Comparison of ENCODE assay signal across 21 cellular contexts in the genomic region with DNA sequence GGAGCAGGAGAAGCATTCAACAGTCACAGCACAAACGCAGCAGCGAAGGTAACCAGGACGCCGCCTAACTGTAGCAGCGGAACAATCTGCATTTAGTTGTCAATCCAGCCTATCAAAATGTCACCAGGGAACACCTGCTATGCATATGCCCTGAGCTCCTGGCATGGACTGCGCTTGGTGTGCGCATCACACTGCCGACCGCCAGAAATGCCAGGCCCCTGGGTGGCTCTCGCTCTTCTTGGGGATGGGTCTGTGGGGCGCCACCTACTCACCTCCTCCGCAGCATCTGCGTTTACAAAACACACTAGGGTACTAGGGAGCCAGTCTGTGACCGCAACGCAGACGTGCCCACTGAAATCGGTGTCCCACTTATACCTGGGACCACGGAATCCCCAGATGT. TPM values are rescaled to one million over a fixed set of nuclear protein-coding genes. Genes with fewer than 3 reads are reported as not detected.
A peak's percentile ranks its signal among the peaks of the same experiment; 100 is the strongest.
DNase-seq lines count a peak whose midpoint lies in the region; FAIRE-seq and TF ChIP-seq lines count a peak whose summit lies in the region.
"Had no signal": no experiment of that assay in that cellular context is flagged by ENCODE, and none has a peak within 500 bp of the region (broad histone marks: within the 10 kb centered on the region; RNA-seq: fewer than 3 reads in every experiment).

No MANE protein-coding gene starts in this region.

- no peak overlapping the region for H3K9ac ChIP-seq in H1 (replicated peaks in 1 of 4; ENCODE audit: extremely low read depth in 1 of 4, low read depth in 3 of 4, low read length in 3 of 4)
- H3K9ac ChIP-seq: KMS-11 had no signal

- H3K4me2 ChIP-seq in H1 (ENCODE audit: insufficient read depth in 1 of 2, low read depth in 2 of 2, low read length in 2 of 2), result no peak overlapping the region
- H3K4me2 ChIP-seq: KMS-11, PC-9 had no signal

- no peak overlapping the region for H2BK20ac ChIP-seq in H1 (ENCODE audit: low read length)

- peak overlapping the region; percentile 22 for H3K56ac ChIP-seq in H1 (replicated peaks; ENCODE audit: insufficient read length, low read depth, low read length)

- no peaks in the 10 kb centered on the region for H3K27me3 Mint-ChIP-seq in nephron (ENCODE audit: low read depth)
- no peaks in the 10 kb centered on the region for H3K27me3 Mint-ChIP-seq in type B pancreatic cell
- H3K27me3 Mint-ChIP-seq: B cell; CD4-positive, CD25-positive, alpha-beta regulatory T cell had no signal

- TF ChIP-seq CTCF in H1 (IDR thresholded peaks at IDR 0.05; ENCODE audit: control extremely low read depth in 1 of 3, insufficient read depth in 1 of 3, low read depth in 1 of 3, low read length in 3 of 3) (no peak), nephron (IDR thresholded peaks at IDR 0.05; ENCODE audit: unreplicated experiment in 3 of 3) (no peak), type B pancreatic cell (conservative IDR thresholded peaks at IDR 0.05) (no peak), A673 (conservative IDR thresholded peaks at IDR 0.05; ENCODE audit: low read depth, low read length) (no peak)

- H3K36me3 Mint-ChIP-seq in nephron (ENCODE audit: low read depth) (peaks cover 56% of the 10 kb centered on the region), type B pancreatic cell (peaks cover 35% of the 10 kb centered on the region)
- H3K36me3 Mint-ChIP-seq: CD4-positive, CD25-positive, alpha-beta regulatory T cell had no signal

- H3K23ac ChIP-seq in H1 (ENCODE audit: insufficient read length), result no peak overlapping the region

- H2BK15ac ChIP-seq in H1 (ENCODE audit: low read length), result no peak overlapping the region

- no TSS peak for BruUV-seq in A673 (replicated peaks; lab: Mats Ljungman, UMichigan)

- H4K5ac ChIP-seq in H1 (ENCODE audit: insufficient read length, low read depth, low read length), result no peak overlapping the region

- no peak overlapping the region for H2BK5ac ChIP-seq in H1 (ENCODE audit: low read depth, low read length)

- H3K4ac ChIP-seq in H1 (replicated peaks; ENCODE audit: insufficient read length, low read depth, low read length), result no peak overlapping the region

- H3K18ac ChIP-seq in H1 (ENCODE audit: extremely low read depth, low read length), result no peak overlapping the region

- no peak for TF ChIP-seq RAD21 in H1 (IDR thresholded peaks at IDR 0.05 in 1 of 2, conservative IDR thresholded peaks at IDR 0.05 in 1 of 2; ENCODE audit: low read depth in 2 of 2, low read length in 2 of 2)

- no peak overlapping the region for H2AK5ac ChIP-seq in H1 (ENCODE audit: low read depth, low read length)

- no peak overlapping the region for H3K14ac ChIP-seq in H1 (ENCODE audit: insufficient read length)

- H3K9me3 ChIP-seq in H1 (ENCODE audit: insufficient read depth in 2 of 2, low read depth in 1 of 2, low read length in 1 of 2) (no peaks in the 10 kb centered on the region), A673 (ENCODE audit: low read depth, low read length, poor library complexity, severe bottlenecking) (no peaks in the 10 kb centered on the region)
- H3K9me3 ChIP-seq: Caco-2, HAP-1 had no signal

- H3K79me2 ChIP-seq in H1 (ENCODE audit: control insufficient read depth in 1 of 2, insufficient read depth in 2 of 2, low read length in 2 of 2), result peaks cover 0 to 4% of the 10 kb centered on the region in 2 experiments; a peak in 1 of 4 replicates

- WGBS in H1 (ENCODE audit: extremely low coverage in 1 of 2, insufficient coverage in 1 of 2, insufficient read length in 1 of 2, insufficient replicate concordance in 2 of 2, low coverage in 1 of 2, low lambda C conversion rate in 2 of 2, missing lambda C conversion rate in 1 of 2), 2 experiments, result 85% methylated on average over 18 of the region's 18 CpGs; no CpG with 5 or more reads in 1 of the 2 experiments

- H3K4me3 ChIP-seq in H1 (ENCODE audit: extremely low read depth in 1 of 4, insufficient read depth in 2 of 4, low read depth in 3 of 4, low read length in 4 of 4) (no peak overlapping the region), A673 (ENCODE audit: low read depth, low read length, poor library complexity, severe bottlenecking) (no peak overlapping the region)
- H3K4me3 ChIP-seq: HAP-1, PC-9 had no signal

- peaks cover 54% of the 10 kb centered on the region for H3K4me1 Mint-ChIP-seq in nephron
- peaks cover 21% of the 10 kb centered on the region for H3K4me1 Mint-ChIP-seq in type B pancreatic cell (ENCODE audit: unreplicated experiment)

- no peak for TF ChIP-seq EP300 in H1 (IDR thresholded peaks at IDR 0.05; ENCODE audit: borderline replicate concordance in 1 of 2, low read depth in 2 of 2, low read length in 2 of 2)

- H3K27ac Mint-ChIP-seq in nephron (peak overlapping the region in 2 of 3 experiments; percentile 19 to 60), type B pancreatic cell (no peak overlapping the region)
- H3K27ac Mint-ChIP-seq: B cell; CD4-positive, CD25-positive, alpha-beta regulatory T cell had no signal

- peaks cover 0 to 5% (median under 1%) of the 10 kb centered on the region in 4 experiments; a peak in 1 of 8 replicates for H3K36me3 ChIP-seq in H1 (ENCODE audit: control insufficient read depth in 2 of 4, insufficient read depth in 4 of 4, low read length in 3 of 4)
- H3K36me3 ChIP-seq in A673 (ENCODE audit: insufficient read depth, low read length, poor library complexity, severe bottlenecking), result peaks cover 4% of the 10 kb centered on the region
- H3K36me3 ChIP-seq: HAP-1 had no signal

- H2BK12ac ChIP-seq in H1 (ENCODE audit: low read depth, low read length), result no peak overlapping the region

- peaks cover 0 to 15% of the 10 kb centered on the region in 2 experiments for H4K20me1 ChIP-seq in H1 (replicated peaks in 1 of 2; ENCODE audit: control insufficient read depth in 1 of 2, insufficient read depth in 2 of 2, low read length in 2 of 2)

- FAIRE-seq in H1 (lab: Jason Lieb, UNC), result no peak
- FAIRE-seq: G401.6 had no signal

- H3K23me2 ChIP-seq in H1 (ENCODE audit: low read depth, low read length), result no peaks in the 10 kb centered on the region

- CTCF ChIA-PET in H1 (lab: Charles Lee; ENCODE audit: partially characterized antibody) (interaction anchor here (0.7 to 4.4 kb wide), 7 partner anchors 9 to 229 kb away, joined by 3 to 25 read pairs (median 3); no protein-coding TSS in a partner anchor), A673 (lab: Charles Lee) (no interaction called here)

- DNase-seq in activated T-cell treated with anti-CD3 and anti-CD28 coated beads, Interleukin-2, amount 50 U/mL, for 48 hours, result peak; percentile 9 to 10
- no peak for DNase-seq in activated T-cell treated with anti-CD3 and anti-CD28 coated beads, Interleukin-2, amount 50 U/mL, for 1 hour
- DNase-seq in H1 (ENCODE audit: low read depth in 1 of 2, low spot score in 2 of 2), result no peak
- peak; percentile 45 for DNase-seq in type B pancreatic cell (ENCODE audit: extremely low spot score, unreplicated experiment)
- DNase-seq in NCI-H128 (lab: John Stamatoyannopoulos, UW; ENCODE audit: unreplicated experiment), result no peak
- no peak for DNase-seq in A673 (ENCODE audit: low spot score)
- DNase-seq in NK-92 (lab: John Stamatoyannopoulos, UW; ENCODE audit: unreplicated experiment), result no peak
- DNase-seq: 8988T; Caco-2; CD4-positive, CD25-positive, alpha-beta regulatory T cell; MV-4-11; NCI-H1417; NCI-H187 treated with DMSO at 0.1 percent for 48 hours; NCI-H226; PC-9 had no signal

- no peaks in the 10 kb centered on the region for H3K27me3 ChIP-seq in H1 (replicated peaks in 1 of 4; ENCODE audit: control insufficient read depth in 3 of 4, extremely low read depth in 1 of 4, insufficient read depth in 3 of 4, low read length in 3 of 4)
- no peaks in the 10 kb centered on the region for H3K27me3 ChIP-seq in A673 (replicated peaks; ENCODE audit: insufficient read depth, low read depth, low read length, poor library complexity)

- TF ChIP-seq POLR2A in H1 (IDR thresholded peaks at IDR 0.05; ENCODE audit: control extremely low read depth in 1 of 2, low read depth in 2 of 2, low read length in 2 of 2), result no peak

- intact Hi-C loops in A673 (cut with micrococcal nuclease; ENCODE audit: unreplicated experiment), result no loop called here

- H3K4me1 ChIP-seq in H1 (replicated peaks in 1 of 4; ENCODE audit: control insufficient read depth in 3 of 4, insufficient read depth in 4 of 4, low read length in 3 of 4) (peaks cover 0 to 2% (median 0%) of the 10 kb centered on the region in 4 experiments; a peak in 1 of 7 replicates), A673 (ENCODE audit: insufficient read depth, low read length, poor library complexity, severe bottlenecking) (peaks cover 5% of the 10 kb centered on the region)
- H3K4me1 ChIP-seq: Caco-2, HAP-1 had no signal

- no peak overlapping the region for H4K91ac ChIP-seq in H1 (replicated peaks; ENCODE audit: insufficient read length, low read length)

- H2BK120ac ChIP-seq in H1 (replicated peaks; ENCODE audit: low read depth, low read length), result no peak overlapping the region

- H3K9me3 Mint-ChIP-seq in nephron (no peaks in the 10 kb centered on the region), type B pancreatic cell (no peaks in the 10 kb centered on the region)
- H3K9me3 Mint-ChIP-seq: CD4-positive, CD25-positive, alpha-beta regulatory T cell had no signal

- peaks cover 3% of the 10 kb centered on the region for H3K79me1 ChIP-seq in H1 (ENCODE audit: low read depth, low read length)

- POLR2A ChIA-PET in H1 (lab: Charles Lee; ENCODE audit: partially characterized antibody) (no interaction called here), A673 (lab: Charles Lee; ENCODE audit: low non-redundant PET) (no interaction called here)

- peak overlapping the region; percentile 29; the same call in 1 of the 2 replicates for H4K8ac ChIP-seq in H1 (ENCODE audit: extremely low read depth, insufficient read depth, low read length)

- H3K4me3 Mint-ChIP-seq in nephron (no peak overlapping the region), type B pancreatic cell (no peak overlapping the region)
- H3K4me3 Mint-ChIP-seq: B cell; CD4-positive, CD25-positive, alpha-beta regulatory T cell had no signal

- no peak overlapping the region for H2AFZ ChIP-seq in H1 (ENCODE audit: low read length)
- H2AFZ ChIP-seq: PC-9 had no signal

- H3K27ac ChIP-seq in H1 (ENCODE audit: low read depth, low read length) (no peak overlapping the region), A673 (ENCODE audit: low read depth, low read length, poor library complexity, severe bottlenecking) (no peak overlapping the region)
- H3K27ac ChIP-seq: KMS-11, PC-9, RWPE1 had no signal

TF ChIP-seq in H1, 55 proteins besides CTCF, POLR2A, EP300 and RAD21 (continues in another document):
- TF ChIP-seq TCF12 (IDR thresholded peaks at IDR 0.05; ENCODE audit: low read depth, low read length), result no peak

RNA-seq across cellular contexts. Expression of a gene that starts 31.7 kb away (rescaled TPM):
- total RNA-seq in H1 (2021; fragmentation: NEBNext Ultra II Directional; extraction: Animal tissue kit (Norgen Biotek cat#: 25700)), result 16.5 and 17.0 TPM in 2 replicates
- polyA plus RNA-seq in H1 (2011; rRNA removed), result 7.3 and 9.2 TPM in 2 replicates
- polyA plus RNA-seq in H1 (2011; cell fraction: cytosol; rRNA removed), result 9.3 TPM
- polyA plus RNA-seq in H1 (2011; cell fraction: nucleus; rRNA removed), result 15.7 TPM
- polyA plus RNA-seq in H1 (2012, experiment 1 of 2), result 8.0 to 13.2 TPM (median 9.8 TPM) in 4 replicates
- polyA plus RNA-seq in H1 (2012, experiment 2 of 2), result 3.3 TPM
- polyA plus RNA-seq in H1 (2013, experiment 1 of 2), result 4.8 TPM
- 4.1 TPM for polyA plus RNA-seq in H1 (2013, experiment 2 of 2)
- polyA minus RNA-seq in H1 (2011; rRNA and poly(A)+ RNA removed), result 13.4 and 18.4 TPM in 2 replicates
- polyA minus RNA-seq in H1 (2011; cell fraction: cytosol; rRNA and poly(A)+ RNA removed), result 14.1 TPM
- polyA minus RNA-seq in H1 (2011; cell fraction: nucleus; rRNA and poly(A)+ RNA removed), result 25.4 TPM
- 34.1 and 71.2 TPM in 2 replicates for total RNA-seq in type B pancreatic cell (ENCODE audit: low replicate concordance)
- total RNA-seq in A673 (2021), result 32.3 and 43.8 TPM in 2 replicates

Comparison
In these comparisons a context has a peak if more than half of its experiments do, and no peak if none do; other contexts are left out.
1. DNase-seq: peak in activated T-cell treated with anti-CD3 and anti-CD28 coated beads, Interleukin-2, amount 50 U/mL, for 48 hours (2 of 2) and type B pancreatic cell (single experiment); none in activated T-cell treated with anti-CD3 and anti-CD28 coated beads, Interleukin-2, amount 50 U/mL, for 1 hour (single experiment), H1 (0 of 2), NCI-H128 (single experiment), A673 (single experiment) and NK-92 (single experiment).